In genomic region chr2:173955004-173955403, GRCh38 we compare ENCODE assay signal across 19 cellular contexts. TPM values are rescaled to one million over a fixed set of nuclear protein-coding genes. Genes with fewer than 3 reads are reported as not detected.
DNase-seq lines count a peak whose midpoint lies in the region; ATAC-seq, FAIRE-seq and TF ChIP-seq lines count a peak whose summit lies in the region.
"Had no signal": no experiment of that assay in that cellular context is flagged by ENCODE, and none has a peak within 500 bp of the region (broad histone marks: within the 10 kb centered on the region; RNA-seq: fewer than 3 reads in every experiment).

No MANE protein-coding gene starts in this region.

- no peaks in the 10 kb centered on the region for H3K9me3 ChIP-seq in CD8-positive, alpha-beta memory T cell (ENCODE audit: low read length)
- no peaks in the 10 kb centered on the region for H3K9me3 ChIP-seq in HCT116 (ENCODE audit: control insufficient read depth in 1 of 2, insufficient read depth in 1 of 2, low read depth in 1 of 2, low read length in 2 of 2)
- H3K9me3 ChIP-seq in HepG2 (ENCODE audit: low read length) = no peaks in the 10 kb centered on the region
- H3K9me3 ChIP-seq in upper lobe of left lung = no peaks in the 10 kb centered on the region

- WGBS in HepG2 (ENCODE audit: low lambda C conversion rate) = 91% methylated on average over 4 of the region's 4 CpGs
- WGBS in upper lobe of left lung, 2 donors = 66 to 76% methylated on average over 3 to 4 of the region's 4 CpGs

- H3K79me2 ChIP-seq in HCT116 (ENCODE audit: insufficient read depth, low read length) (peaks cover 100% of the 10 kb centered on the region), HepG2 (ENCODE audit: insufficient read depth, low read length) (peaks cover 100% of the 10 kb centered on the region)

- RAD21 ChIA-PET in HCT116 (lab: Charles Lee; ENCODE audit: low non-redundant PET in 1 of 2, low total read pairs in 2 of 2, uncharacterized antibody in 2 of 2, unreplicated experiment in 2 of 2) = no interaction called here

- CTCF ChIA-PET in CD8-positive, alpha-beta memory T cell (lab: Charles Lee) = no interaction called here
- CTCF ChIA-PET in HCT116 (lab: Charles Lee) (interaction anchor here (0.7 to 1.3 kb wide), 2 partner anchors 71 to 386 kb away, joined by 3 read pairs; no protein-coding TSS in a partner anchor), HepG2 (lab: Yijun Ruan, JAX; ENCODE audit: low intra/inter-chr PET ratio, low total read pairs) (interaction anchor here (0.8 kb wide), 1 partner anchor 386 kb away, joined by 4 read pairs; no protein-coding TSS in a partner anchor)

- H3K27ac Mint-ChIP-seq in CD8-positive, alpha-beta memory T cell = peak overlapping the region in 6 of 8 donors; percentile 1 to 88 (median 28)
- H3K27ac Mint-ChIP-seq: activated B cell treated with CpG ODN at 0.5 μM for 24 hours; dendritic cell treated with granulocyte-macrophage colony-stimulating factor and Interleukin-4, amounts not matched to agents 40 ng/mL and 50 ng/mL, for 4 days had no signal

- TF ChIP-seq POLR2A in HCT116 (IDR thresholded peaks at IDR 0.05; ENCODE audit: borderline replicate concordance, extremely low read depth, insufficient read depth, insufficient read length) (no peak), HepG2 (IDR thresholded peaks at IDR 0.05; ENCODE audit: insufficient read depth in 1 of 2, low read depth in 2 of 2, low read length in 2 of 2) (no peak), upper lobe of left lung (IDR thresholded peaks at IDR 0.05) (no peak)

- H3K27me3 Mint-ChIP-seq in CD8-positive, alpha-beta memory T cell = no peaks in the 10 kb centered on the region
- H3K27me3 Mint-ChIP-seq: activated B cell treated with CpG ODN at 0.5 μM for 24 hours; dendritic cell treated with granulocyte-macrophage colony-stimulating factor and Interleukin-4, amounts not matched to agents 40 ng/mL and 50 ng/mL, for 4 days had no signal

- FAIRE-seq in HepG2 (lab: Jason Lieb, UNC) = peak; percentile 51

- TF ChIP-seq RAD21 in HCT116 (IDR thresholded peaks at IDR 0.05; ENCODE audit: low read depth) (peak; percentile 42), HepG2 (CRISPR knock-in tag; IDR thresholded peaks at IDR 0.05) (no peak)

- peaks cover 22 to 72% (median 33%) of the 10 kb centered on the region in 3 donors for H3K36me3 Mint-ChIP-seq in CD8-positive, alpha-beta memory T cell

- no peak overlapping the region for H3K4me2 ChIP-seq in HCT116 (ENCODE audit: low read length)
- H3K4me2 ChIP-seq in HepG2 (ENCODE audit: low read depth, low read length) = no peak overlapping the region

- no peaks in the 10 kb centered on the region for H3K9me3 Mint-ChIP-seq in CD8-positive, alpha-beta memory T cell
- H3K9me3 Mint-ChIP-seq: activated B cell treated with CpG ODN at 0.5 μM for 24 hours; dendritic cell treated with granulocyte-macrophage colony-stimulating factor and Interleukin-4, amounts not matched to agents 40 ng/mL and 50 ng/mL, for 4 days had no signal

- ATAC-seq in HCT116 (peak; percentile 52; the same call in 1 of the 2 replicates), HepG2 (peak; percentile 60), upper lobe of left lung (ENCODE audit: low FRiP score in 2 of 2) (no peak)
- ATAC-seq: right cardiac atrium had no signal

- H3K4me1 Mint-ChIP-seq in CD8-positive, alpha-beta memory T cell = peaks cover 91 to 99% (median 98%) of the 10 kb centered on the region in 3 donors

- no peak for TF ChIP-seq EP300 in HepG2 (IDR thresholded peaks at IDR 0.05; ENCODE audit: low read depth in 2 of 2, low read length in 2 of 2)
- no peak for TF ChIP-seq EP300 in HepG2 (CRISPR knock-in tag; IDR thresholded peaks at IDR 0.05; ENCODE audit: borderline replicate concordance)
- no peak for TF ChIP-seq EP300 in upper lobe of left lung (IDR thresholded peaks at IDR 0.05)

- H4K20me1 ChIP-seq in HCT116 (ENCODE audit: insufficient read depth) (peaks cover 42% of the 10 kb centered on the region; the same call in 1 of the 2 replicates), HepG2 (ENCODE audit: insufficient read depth, low read length) (peaks cover 61% of the 10 kb centered on the region)

- peaks cover 26% of the 10 kb centered on the region for H3K36me3 ChIP-seq in CD8-positive, alpha-beta memory T cell (ENCODE audit: insufficient read depth, low read length)
- H3K36me3 ChIP-seq in HCT116 (ENCODE audit: control insufficient read depth in 1 of 2, insufficient read depth in 2 of 2, low read length in 2 of 2) = peaks cover 20 to 39% of the 10 kb centered on the region in 2 experiments
- peaks cover 11 to 57% of the 10 kb centered on the region in 2 experiments for H3K36me3 ChIP-seq in HepG2 (replicated peaks in 1 of 2; ENCODE audit: control insufficient read depth in 1 of 2, insufficient read depth in 2 of 2, low read length in 2 of 2)
- H3K36me3 ChIP-seq in upper lobe of left lung = peaks cover 0 to 24% (median 12%) of the 10 kb centered on the region in 4 donors

- H2AFZ ChIP-seq in HCT116 (ENCODE audit: low read depth, low read length, poor library complexity, severe bottlenecking) (no peak overlapping the region), HepG2 (ENCODE audit: low read length) (no peak overlapping the region)
- H2AFZ ChIP-seq: hepatocyte had no signal

- peaks cover 88% of the 10 kb centered on the region for H3K4me1 ChIP-seq in CD8-positive, alpha-beta memory T cell (ENCODE audit: insufficient read depth, low read length)
- H3K4me1 ChIP-seq in HCT116 (ENCODE audit: control insufficient read depth in 1 of 2, insufficient read depth in 2 of 2, low read length in 2 of 2) (peaks cover 3 to 4% of the 10 kb centered on the region in 2 experiments; a peak in 3 of 4 replicates), HepG2 (ENCODE audit: insufficient read depth, low read length) (peaks cover 57% of the 10 kb centered on the region), upper lobe of left lung (peaks cover 37 to 88% (median 66%) of the 10 kb centered on the region in 4 donors)

- no peak overlapping the region for H3K9ac ChIP-seq in HCT116 (ENCODE audit: low read length)
- no peak overlapping the region for H3K9ac ChIP-seq in HepG2 (ENCODE audit: insufficient read depth, low read depth, low read length)

- H3K27me3 ChIP-seq in CD8-positive, alpha-beta memory T cell (ENCODE audit: insufficient read depth, low read length, poor library complexity, severe bottlenecking) = no peaks in the 10 kb centered on the region
- H3K27me3 ChIP-seq in HCT116 (ENCODE audit: insufficient read depth, low read length) (no peaks in the 10 kb centered on the region), HepG2 (ENCODE audit: control insufficient read depth in 1 of 2, insufficient read depth in 2 of 2, low read length in 2 of 2) (no peaks in the 10 kb centered on the region), upper lobe of left lung (no peaks in the 10 kb centered on the region)
- H3K27me3 ChIP-seq: hepatocyte had no signal

- peak; percentile 20 to 45 (median 30); a peak in 3 of 6 replicates for TF ChIP-seq CTCF in HCT116 (IDR thresholded peaks at IDR 0.05 in 2 of 3, conservative IDR thresholded peaks at IDR 0.05 in 1 of 3; ENCODE audit: borderline replicate concordance in 1 of 3, insufficient read depth in 1 of 3, low read depth in 2 of 3, low read length in 2 of 3)
- peak; percentile 38 for TF ChIP-seq CTCF in HepG2 (CRISPR knock-in tag; IDR thresholded peaks at IDR 0.05)
- TF ChIP-seq CTCF in upper lobe of left lung (IDR thresholded peaks at IDR 0.05) = no peak

- H3K9me2 ChIP-seq in HCT116 (ENCODE audit: insufficient read depth) = no peaks in the 10 kb centered on the region

- BruUV-seq in HCT116 (replicated peaks; lab: Mats Ljungman, UMichigan) = no TSS peak
- BruUV-seq in HepG2 (replicated peaks; lab: Mats Ljungman, UMichigan) = no TSS peak

- in situ Hi-C loops in HepG2 (cut with HindIII; ENCODE audit: extremely low pct_ligation_motif_present, low pct_unique_long_range_greater_than_20kb) = no loop called here

- POLR2A ChIA-PET in CD8-positive, alpha-beta memory T cell (lab: Charles Lee) = no interaction called here
- POLR2A ChIA-PET in HCT116 (lab: Charles Lee) (no interaction called here), HepG2 (lab: Yijun Ruan, JAX) (no interaction called here)

- H3K4me3 Mint-ChIP-seq in CD8-positive, alpha-beta memory T cell = peak overlapping the region in 4 of 7 donors; percentile 25 to 46 (median 35)
- H3K4me3 Mint-ChIP-seq: activated B cell treated with CpG ODN at 0.5 μM for 24 hours; dendritic cell treated with granulocyte-macrophage colony-stimulating factor and Interleukin-4, amounts not matched to agents 40 ng/mL and 50 ng/mL, for 4 days had no signal

- no peak overlapping the region for H3K4me3 ChIP-seq in CD8-positive, alpha-beta memory T cell (ENCODE audit: low read length)
- H3K4me3 ChIP-seq in HCT116 (replicated peaks in 1 of 2; ENCODE audit: low read depth in 1 of 2, low read length in 2 of 2) = no peak overlapping the region
- no peak overlapping the region for H3K4me3 ChIP-seq in HepG2 (replicated peaks in 1 of 3; ENCODE audit: insufficient read depth in 1 of 3, low read depth in 2 of 3, low read length in 3 of 3)
- H3K4me3 ChIP-seq in upper lobe of left lung = no peak overlapping the region
- H3K4me3 ChIP-seq: hepatocyte had no signal

- H3K27ac ChIP-seq in CD8-positive, alpha-beta memory T cell (ENCODE audit: low read depth, low read length) = no peak overlapping the region
- H3K27ac ChIP-seq in HCT116 (ENCODE audit: low read depth, low read length) = no peak overlapping the region
- no peak overlapping the region for H3K27ac ChIP-seq in HepG2 (ENCODE audit: extremely low read length, insufficient read depth, low read length)
- H3K27ac ChIP-seq in upper lobe of left lung = peak overlapping the region in 1 of 4 donors; percentile 20
- H3K27ac ChIP-seq: hepatocyte had no signal

- peak in 1 of 5 donors; percentile 18 for DNase-seq in CD8-positive, alpha-beta memory T cell
- no peak for DNase-seq in HCT116 (ENCODE audit: low read depth, low spot score)
- DNase-seq in SKM-1 (lab: John Stamatoyannopoulos, UW; ENCODE audit: unreplicated experiment) = peak; percentile 13
- peak; percentile 42 for DNase-seq in HepG2 (ENCODE audit: low spot score)
- no peak for DNase-seq in hippocampal formation (lab: John Stamatoyannopoulos, UW)
- DNase-seq in NCI-H1105 (lab: John Stamatoyannopoulos, UW) = no peak
- no peak for DNase-seq in upper lobe of left lung
- DNase-seq in NCI-H748 (lab: John Stamatoyannopoulos, UW; ENCODE audit: unreplicated experiment) = no peak
- DNase-seq: activated B cell treated with CpG ODN at 0.5 μM for 24 hours; activated effector memory CD4-positive, alpha-beta T cell treated with anti-CD3 and anti-CD28 coated beads, Interleukin-2, amount 50 U/mL, for 16 hours; DMS153; H7; IMR-90; midbrain; NCI-H226; OCI-M1; right cardiac atrium had no signal

- intact Hi-C loops in HCT116 (cut with micrococcal nuclease) = no loop called here
- intact Hi-C loops in HepG2 (cut with micrococcal nuclease; ENCODE audit: unreplicated experiment) = no loop called here

RNA-seq across cellular contexts. Expression of gene SP3, which starts 10.2 kb away (rescaled TPM):
- total RNA-seq in CD8-positive, alpha-beta memory T cell = 10 to 100 TPM; 93.0 to 98.4 TPM
- polyA plus RNA-seq in CD8-positive, alpha-beta memory T cell = 61.0 TPM
- 98.0 TPM for total RNA-seq in HCT116 (2021; ENCODE audit: unreplicated experiment)
- 28.9 and 39.2 TPM in 2 replicates for polyA plus RNA-seq in HCT116 (2012)
- total RNA-seq in HepG2 (2016; rRNA removed; fragmentation: Illumina TruSeq; extraction: Trizol) = 132 and 171 TPM in 2 replicates
- total RNA-seq in HepG2 (2016; cell fraction: cytosol; rRNA removed; fragmentation: Illumina TruSeq; extraction: Trizol; ENCODE audit: low read depth) = 46.7 and 54.6 TPM in 2 replicates
- total RNA-seq in HepG2 (2016; cell fraction: insoluble cytoplasmic fraction; rRNA removed; fragmentation: Illumina TruSeq; extraction: Trizol) = 129 and 171 TPM in 2 replicates
- 117 and 137 TPM in 2 replicates for total RNA-seq in HepG2 (2016; cell fraction: membrane; rRNA removed; fragmentation: Illumina TruSeq; extraction: Trizol)
- 111 and 118 TPM in 2 replicates for total RNA-seq in HepG2 (2016; cell fraction: nucleus; rRNA removed; fragmentation: Illumina TruSeq; extraction: Trizol)
- 53.9 and 57.3 TPM in 2 replicates for polyA plus RNA-seq in HepG2 (2011; rRNA removed)
- polyA plus RNA-seq in HepG2 (2011; cell fraction: cytosol; rRNA removed) = 24.5 and 38.2 TPM in 2 replicates
- polyA plus RNA-seq in HepG2 (2011; cell fraction: nucleus; rRNA removed) = 29.7 TPM in 2 replicates
- 42.0 and 48.0 TPM in 2 replicates for polyA plus RNA-seq in HepG2 (2012)
- polyA plus RNA-seq in HepG2 (2016; cell fraction: cytosol; fragmentation: Illumina TruSeq; extraction: Trizol; ENCODE audit: low read depth) = 5.3 and 5.5 TPM in 2 replicates
- polyA plus RNA-seq in HepG2 (2016; cell fraction: insoluble cytoplasmic fraction; fragmentation: Illumina TruSeq; extraction: Trizol; ENCODE audit: low read depth) = 79.1 and 85.5 TPM in 2 replicates
- polyA plus RNA-seq in HepG2 (2016; cell fraction: membrane; fragmentation: Illumina TruSeq; extraction: Trizol; ENCODE audit: low read depth) = 24.8 and 28.9 TPM in 2 replicates
- 51.2 and 54.9 TPM in 2 replicates for polyA plus RNA-seq in HepG2 (2016; cell fraction: nucleus; fragmentation: Illumina TruSeq; extraction: Trizol; ENCODE audit: insufficient read depth, low read depth)
- polyA minus RNA-seq in HepG2 (2011; rRNA and poly(A)+ RNA removed; ENCODE audit: low replicate concordance) = 45.0 and 74.0 TPM in 2 replicates
- polyA minus RNA-seq in HepG2 (2011; cell fraction: cytosol; rRNA and poly(A)+ RNA removed) = 67.2 and 72.9 TPM in 2 replicates
- polyA minus RNA-seq in HepG2 (2011; cell fraction: nucleus; rRNA and poly(A)+ RNA removed) = 202 and 214 TPM in 2 replicates
- 100 to 1,000 TPM in 2 of 6 donors, 10 to 100 TPM in 4; 37.0 to 139 (median 77.0) TPM for total RNA-seq in upper lobe of left lung

Comparison
In these comparisons a context has a peak if more than half of its experiments do, and no peak if none do; other contexts are left out.
1. DNase-seq: peak in SKM-1 (single experiment) and HepG2 (single experiment); none in HCT116 (single experiment), hippocampal formation (0 of 2), NCI-H1105 (single experiment), upper lobe of left lung (0 of 2) and NCI-H748 (single experiment).
2. ATAC-seq: peak in HCT116 (single experiment) and HepG2 (single experiment); none in upper lobe of left lung (0 of 2).
3. CTCF ChIP-seq: peak in HCT116 (3 of 3) and HepG2 (single experiment); none in upper lobe of left lung (0 of 6).